24 cellular contexts compared by ENCODE assay signal in genomic region chr4:28250646-28251045, GRCh38.
"Had no signal": no experiment of that assay in that cellular context is flagged by ENCODE, and none has a peak within 500 bp of the region (broad histone marks: within the 10 kb centered on the region; RNA-seq: fewer than 3 reads in every experiment).

No MANE protein-coding gene starts in this region.

- DNase-seq: activated CD4-positive, alpha-beta memory T cell treated with anti-CD3 and anti-CD28 coated beads, Interleukin-2, amount 10 ng/mL, durations not matched to agents 7 days and 5 days; activated CD4-positive, alpha-beta T cell treated with anti-CD3 and anti-CD28 coated beads for 1 hour; activated CD4-positive, alpha-beta T cell treated with anti-CD3 and anti-CD28 coated beads for 48 hours; activated CD4-positive, CD25-positive, alpha-beta regulatory T cell; activated CD8-positive, alpha-beta memory T cell treated with anti-CD3 and anti-CD28 coated beads for 24 hours; activated CD8-positive, alpha-beta memory T cell treated with anti-CD3 and anti-CD28 coated beads, Interleukin-2, amount 10 ng/mL, durations not matched to agents 7 days and 5 days; activated CD8-positive, alpha-beta memory T cell treated with anti-CD3 and anti-CD28 coated beads, Interleukin-2, amount 50 U/mL, for 48 hours; activated effector memory CD4-positive, alpha-beta T cell treated with Interleukin-2 at 50 U/mL for 16 hours; activated naive CD4-positive, alpha-beta T cell treated with anti-CD3 and anti-CD28 coated beads, Interleukin-2, amount 10 ng/mL, durations not matched to agents 7 days and 5 days; activated naive CD8-positive, alpha-beta T cell treated with anti-CD3 and anti-CD28 coated beads, Interleukin-2, amount 50 U/mL, for 24 hours; activated T-cell treated with anti-CD3 and anti-CD28 coated beads, Interleukin-2, amount 50 U/mL, for 48 hours; NCI-H1105; NCI-H1417 treated with DMSO at 0.1 percent for 48 hours; NCI-H187 treated with DMSO at 0.1 percent for 48 hours; NCI-H2081; NCI-H226; NCI-H446 treated with DMSO at 0.1 percent for 48 hours; NCI-H524; Right ventricle myocardium superior; SW 1271; T-helper 1 cell; T1000; WERI-Rb-1 had no signal

- ATAC-seq: activated CD8-positive, alpha-beta memory T cell treated with anti-CD3 and anti-CD28 coated beads, Interleukin-2, amount 10 ng/mL, durations not matched to agents 7 days and 5 days; activated naive CD8-positive, alpha-beta T cell treated with anti-CD3 and anti-CD28 coated beads, Interleukin-2, amount 50 U/mL, for 24 hours; K562 had no signal

- H3K4me3 ChIP-seq: K562 had no signal

- H3K27ac ChIP-seq: WERI-Rb-1 had no signal

- FAIRE-seq: K562 had no signal

- H3K36me3 ChIP-seq: WERI-Rb-1 had no signal
